1 cellular context compared by ENCODE assay signal in genomic region chr6:139027620-139028182, GRCh38.
TF ChIP-seq lines count a peak whose summit lies in the region.

No MANE protein-coding gene starts in this region.

TF ChIP-seq in HEK293, 187 proteins besides CTCF, POLR2A, EP300 and RAD21 (continued from another document and continues in another):
- TF ChIP-seq, protein P1, sequence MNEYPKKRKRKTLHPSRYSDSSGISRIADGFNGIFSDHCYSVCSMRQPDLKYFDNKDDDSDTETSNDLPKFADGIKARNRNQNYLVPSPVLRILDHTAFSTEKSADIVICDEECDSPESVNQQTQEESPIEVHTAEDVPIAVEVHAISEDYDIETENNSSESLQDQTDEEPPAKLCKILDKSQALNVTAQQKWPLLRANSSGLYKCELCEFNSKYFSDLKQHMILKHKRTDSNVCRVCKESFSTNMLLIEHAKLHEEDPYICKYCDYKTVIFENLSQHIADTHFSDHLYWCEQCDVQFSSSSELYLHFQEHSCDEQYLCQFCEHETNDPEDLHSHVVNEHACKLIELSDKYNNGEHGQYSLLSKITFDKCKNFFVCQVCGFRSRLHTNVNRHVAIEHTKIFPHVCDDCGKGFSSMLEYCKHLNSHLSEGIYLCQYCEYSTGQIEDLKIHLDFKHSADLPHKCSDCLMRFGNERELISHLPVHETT (tag by site-specific recombination; IDR thresholded peaks at IDR 0.05): peak; percentile 51; the same call in 1 of the 2 replicates
- TF ChIP-seq ZNF433 (tag by site-specific recombination; IDR thresholded peaks at IDR 0.05; ENCODE audit: low read depth) (no peak), ZNF239 (tag by site-specific recombination; IDR thresholded peaks at IDR 0.05) (no peak), SETDB1 (IDR thresholded peaks at IDR 0.05; ENCODE audit: insufficient read length, low read length) (no peak), ZNF610 (tag by site-specific recombination; IDR thresholded peaks at IDR 0.05; ENCODE audit: borderline replicate concordance) (no peak), ZNF112 (tag by site-specific recombination; IDR thresholded peaks at IDR 0.05) (no peak), OVOL3 (tag by site-specific recombination; IDR thresholded peaks at IDR 0.05) (no peak), ZNF654 (tag by site-specific recombination; IDR thresholded peaks at IDR 0.05; ENCODE audit: low read depth) (no peak), ZSCAN23 (tag by site-specific recombination; IDR thresholded peaks at IDR 0.05) (0 out of 2 replicates have a peak, but pooled peaks have one; percentile 12), ZNF707 (tag by site-specific recombination; IDR thresholded peaks at IDR 0.05) (no peak), HOXC10 (CRISPR knock-in tag; IDR thresholded peaks at IDR 0.05) (no peak), YY2 (tag by site-specific recombination; IDR thresholded peaks at IDR 0.05) (no peak), ZNF791 (tag by site-specific recombination; IDR thresholded peaks at IDR 0.05) (no peak), MZF1 (tag by site-specific recombination; IDR thresholded peaks at IDR 0.05; ENCODE audit: borderline replicate concordance) (no peak), SP3 (tag by site-specific recombination; IDR thresholded peaks at IDR 0.05) (no peak), ZNF335 (tag by site-specific recombination; conservative IDR thresholded peaks at IDR 0.05) (0 out of 2 replicates have a peak, but pooled peaks have one; percentile 19), ZNF692 (tag by site-specific recombination; IDR thresholded peaks at IDR 0.05) (peak; percentile 67; the same call in 1 of the 2 replicates), ZBTB48 (tag by site-specific recombination; IDR thresholded peaks at IDR 0.05) (peak; percentile 98), ZFP37 (tag by site-specific recombination; IDR thresholded peaks at IDR 0.05) (no peak), BCL11A (tag by site-specific recombination; IDR thresholded peaks at IDR 0.05; ENCODE audit: low read depth) (no peak), ZFP69B (tag by site-specific recombination; IDR thresholded peaks at IDR 0.05) (peak; percentile 75), ZNF341 (tag by site-specific recombination; IDR thresholded peaks at IDR 0.05; ENCODE audit: low read depth) (no peak), PRDM1 (tag by site-specific recombination; IDR thresholded peaks at IDR 0.05) (peak; percentile 97), SCRT2 (tag by site-specific recombination; IDR thresholded peaks at IDR 0.05) (peak; percentile 94), ZNF776 (tag by site-specific recombination; IDR thresholded peaks at IDR 0.05; ENCODE audit: borderline replicate concordance) (no peak), ZNF514 (tag by site-specific recombination; IDR thresholded peaks at IDR 0.05) (no peak), ZBTB20 (tag by site-specific recombination; IDR thresholded peaks at IDR 0.05) (peak; percentile 77), ZNF585B (tag by site-specific recombination; IDR thresholded peaks at IDR 0.05) (peak; percentile 32; the same call in 1 of the 2 replicates), ZNF2 (tag by site-specific recombination; IDR thresholded peaks at IDR 0.05) (peak; percentile 78), ZIC2 (tag by site-specific recombination; IDR thresholded peaks at IDR 0.05) (no peak), ZNF837 (tag by site-specific recombination; IDR thresholded peaks at IDR 0.05) (no peak), ZNF146 (tag by site-specific recombination; IDR thresholded peaks at IDR 0.05) (no peak), ZNF223 (tag by site-specific recombination; IDR thresholded peaks at IDR 0.05) (no peak), ZNF830 (tag by site-specific recombination; IDR thresholded peaks at IDR 0.05; ENCODE audit: low read depth) (no peak), OSR2 (tag by site-specific recombination; IDR thresholded peaks at IDR 0.05) (no peak), ZNF549 (tag by site-specific recombination; IDR thresholded peaks at IDR 0.05) (no peak), ZNF169 (tag by site-specific recombination; IDR thresholded peaks at IDR 0.05) (no peak), GLIS1 (tag by site-specific recombination; IDR thresholded peaks at IDR 0.05) (peak; percentile 56; the same call in 1 of the 2 replicates), ZSCAN16 (tag by site-specific recombination; IDR thresholded peaks at IDR 0.05) (no peak), ZBTB26 (tag by site-specific recombination; optimal IDR thresholded peaks at IDR 0.05) (no peak), GLI2 (tag by site-specific recombination; IDR thresholded peaks at IDR 0.05; ENCODE audit: borderline replicate concordance, low read depth) (no peak), ZNF624 (tag by site-specific recombination; IDR thresholded peaks at IDR 0.05) (no peak), ZNF155 (tag by site-specific recombination; IDR thresholded peaks at IDR 0.05) (no peak), ZNF664 (tag by site-specific recombination; IDR thresholded peaks at IDR 0.05) (peak; percentile 75), ZNF248 (tag by site-specific recombination; IDR thresholded peaks at IDR 0.05) (no peak), ZNF37A (tag by site-specific recombination; IDR thresholded peaks at IDR 0.05) (no peak), ZNF768 (tag by site-specific recombination; IDR thresholded peaks at IDR 0.05) (no peak), EGR2 (tag by site-specific recombination; IDR thresholded peaks at IDR 0.05; ENCODE audit: low read depth) (no peak), ZNF16 (tag by site-specific recombination; IDR thresholded peaks at IDR 0.05; ENCODE audit: low read depth) (no peak), ZNF561 (tag by site-specific recombination; IDR thresholded peaks at IDR 0.05; ENCODE audit: borderline replicate concordance) (no peak), ZNF530 (tag by site-specific recombination; IDR thresholded peaks at IDR 0.05; ENCODE audit: low read depth) (no peak), INSM2 (tag by site-specific recombination; IDR thresholded peaks at IDR 0.05) (peak; percentile 63; the same call in 1 of the 2 replicates), ZNF747 (tag by site-specific recombination; IDR thresholded peaks at IDR 0.05) (no peak), ZNF426 (tag by site-specific recombination; IDR thresholded peaks at IDR 0.05) (no peak), ZNF660 (tag by site-specific recombination; IDR thresholded peaks at IDR 0.05) (peak; percentile 80; the same call in 1 of the 2 replicates), ZNF555 (tag by site-specific recombination; conservative IDR thresholded peaks at IDR 0.05) (no peak), ZNF404 (tag by site-specific recombination; IDR thresholded peaks at IDR 0.05) (no peak), SP2 (tag by site-specific recombination; IDR thresholded peaks at IDR 0.05) (peak; percentile 51), ZNF670 (tag by site-specific recombination; IDR thresholded peaks at IDR 0.05; ENCODE audit: low read depth) (no peak)
- TF ChIP-seq, protein P2, sequence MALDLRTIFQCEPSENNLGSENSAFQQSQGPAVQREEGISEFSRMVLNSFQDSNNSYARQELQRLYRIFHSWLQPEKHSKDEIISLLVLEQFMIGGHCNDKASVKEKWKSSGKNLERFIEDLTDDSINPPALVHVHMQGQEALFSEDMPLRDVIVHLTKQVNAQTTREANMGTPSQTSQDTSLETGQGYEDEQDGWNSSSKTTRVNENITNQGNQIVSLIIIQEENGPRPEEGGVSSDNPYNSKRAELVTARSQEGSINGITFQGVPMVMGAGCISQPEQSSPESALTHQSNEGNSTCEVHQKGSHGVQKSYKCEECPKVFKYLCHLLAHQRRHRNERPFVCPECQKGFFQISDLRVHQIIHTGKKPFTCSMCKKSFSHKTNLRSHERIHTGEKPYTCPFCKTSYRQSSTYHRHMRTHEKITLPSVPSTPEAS (tag by site-specific recombination; IDR thresholded peaks at IDR 0.05): no peak; the same call in 1 of the 2 replicates
- TF ChIP-seq, protein P3, sequence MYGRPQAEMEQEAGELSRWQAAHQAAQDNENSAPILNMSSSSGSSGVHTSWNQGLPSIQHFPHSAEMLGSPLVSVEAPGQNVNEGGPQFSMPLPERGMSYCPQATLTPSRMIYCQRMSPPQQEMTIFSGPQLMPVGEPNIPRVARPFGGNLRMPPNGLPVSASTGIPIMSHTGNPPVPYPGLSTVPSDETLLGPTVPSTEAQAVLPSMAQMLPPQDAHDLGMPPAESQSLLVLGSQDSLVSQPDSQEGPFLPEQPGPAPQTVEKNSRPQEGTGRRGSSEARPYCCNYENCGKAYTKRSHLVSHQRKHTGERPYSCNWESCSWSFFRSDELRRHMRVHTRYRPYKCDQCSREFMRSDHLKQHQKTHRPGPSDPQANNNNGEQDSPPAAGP (tag by site-specific recombination; IDR thresholded peaks at IDR 0.05): no peak
- TF ChIP-seq, protein P4, sequence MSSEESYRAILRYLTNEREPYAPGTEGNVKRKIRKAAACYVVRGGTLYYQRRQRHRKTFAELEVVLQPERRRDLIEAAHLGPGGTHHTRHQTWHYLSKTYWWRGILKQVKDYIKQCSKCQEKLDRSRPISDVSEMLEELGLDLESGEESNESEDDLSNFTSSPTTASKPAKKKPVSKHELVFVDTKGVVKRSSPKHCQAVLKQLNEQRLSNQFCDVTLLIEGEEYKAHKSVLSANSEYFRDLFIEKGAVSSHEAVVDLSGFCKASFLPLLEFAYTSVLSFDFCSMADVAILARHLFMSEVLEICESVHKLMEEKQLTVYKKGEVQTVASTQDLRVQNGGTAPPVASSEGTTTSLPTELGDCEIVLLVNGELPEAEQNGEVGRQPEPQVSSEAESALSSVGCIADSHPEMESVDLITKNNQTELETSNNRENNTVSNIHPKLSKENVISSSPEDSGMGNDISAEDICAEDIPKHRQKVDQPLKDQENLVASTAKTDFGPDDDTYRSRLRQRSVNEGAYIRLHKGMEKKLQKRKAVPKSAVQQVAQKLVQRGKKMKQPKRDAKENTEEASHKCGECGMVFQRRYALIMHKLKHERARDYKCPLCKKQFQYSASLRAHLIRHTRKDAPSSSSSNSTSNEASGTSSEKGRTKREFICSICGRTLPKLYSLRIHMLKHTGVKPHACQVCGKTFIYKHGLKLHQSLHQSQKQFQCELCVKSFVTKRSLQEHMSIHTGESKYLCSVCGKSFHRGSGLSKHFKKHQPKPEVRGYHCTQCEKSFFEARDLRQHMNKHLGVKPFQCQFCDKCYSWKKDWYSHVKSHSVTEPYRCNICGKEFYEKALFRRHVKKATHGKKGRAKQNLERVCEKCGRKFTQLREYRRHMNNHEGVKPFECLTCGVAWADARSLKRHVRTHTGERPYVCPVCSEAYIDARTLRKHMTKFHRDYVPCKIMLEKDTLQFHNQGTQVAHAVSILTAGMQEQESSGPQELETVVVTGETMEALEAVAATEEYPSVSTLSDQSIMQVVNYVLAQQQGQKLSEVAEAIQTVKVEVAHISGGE (tag by site-specific recombination; conservative IDR thresholded peaks at IDR 0.05; ENCODE audit: low read depth): no peak
- TF ChIP-seq, protein P5, sequence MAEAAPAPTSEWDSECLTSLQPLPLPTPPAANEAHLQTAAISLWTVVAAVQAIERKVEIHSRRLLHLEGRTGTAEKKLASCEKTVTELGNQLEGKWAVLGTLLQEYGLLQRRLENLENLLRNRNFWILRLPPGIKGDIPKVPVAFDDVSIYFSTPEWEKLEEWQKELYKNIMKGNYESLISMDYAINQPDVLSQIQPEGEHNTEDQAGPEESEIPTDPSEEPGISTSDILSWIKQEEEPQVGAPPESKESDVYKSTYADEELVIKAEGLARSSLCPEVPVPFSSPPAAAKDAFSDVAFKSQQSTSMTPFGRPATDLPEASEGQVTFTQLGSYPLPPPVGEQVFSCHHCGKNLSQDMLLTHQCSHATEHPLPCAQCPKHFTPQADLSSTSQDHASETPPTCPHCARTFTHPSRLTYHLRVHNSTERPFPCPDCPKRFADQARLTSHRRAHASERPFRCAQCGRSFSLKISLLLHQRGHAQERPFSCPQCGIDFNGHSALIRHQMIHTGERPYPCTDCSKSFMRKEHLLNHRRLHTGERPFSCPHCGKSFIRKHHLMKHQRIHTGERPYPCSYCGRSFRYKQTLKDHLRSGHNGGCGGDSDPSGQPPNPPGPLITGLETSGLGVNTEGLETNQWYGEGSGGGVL (tag by site-specific recombination; IDR thresholded peaks at IDR 0.05): peak; percentile 71; the same call in 1 of the 2 replicates
- TF ChIP-seq, protein P6, sequence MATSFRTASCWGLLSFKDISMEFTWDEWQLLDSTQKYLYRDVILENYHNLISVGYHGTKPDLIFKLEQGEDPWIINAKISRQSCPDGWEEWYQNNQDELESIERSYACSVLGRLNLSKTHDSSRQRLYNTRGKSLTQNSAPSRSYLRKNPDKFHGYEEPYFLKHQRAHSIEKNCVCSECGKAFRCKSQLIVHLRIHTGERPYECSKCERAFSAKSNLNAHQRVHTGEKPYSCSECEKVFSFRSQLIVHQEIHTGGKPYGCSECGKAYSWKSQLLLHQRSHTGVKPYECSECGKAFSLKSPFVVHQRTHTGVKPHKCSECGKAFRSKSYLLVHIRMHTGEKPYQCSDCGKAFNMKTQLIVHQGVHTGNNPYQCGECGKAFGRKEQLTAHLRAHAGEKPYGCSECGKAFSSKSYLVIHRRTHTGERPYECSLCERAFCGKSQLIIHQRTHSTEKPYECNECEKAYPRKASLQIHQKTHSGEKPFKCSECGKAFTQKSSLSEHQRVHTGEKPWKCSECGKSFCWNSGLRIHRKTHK (tag by site-specific recombination; IDR thresholded peaks at IDR 0.05): no peak
